In genomic region chr22:24105661-24106060, GRCh38 we compare ENCODE assay signal across 17 cellular contexts.
DNase-seq lines count a peak whose midpoint lies in the region; ATAC-seq and TF ChIP-seq lines count a peak whose summit lies in the region.
"Had no signal": no experiment of that assay in that cellular context is flagged by ENCODE, and none has a peak within 500 bp of the region (broad histone marks: within the 10 kb centered on the region; RNA-seq: fewer than 3 reads in every experiment).

No MANE protein-coding gene starts in this region.

- intact Hi-C loops in left ventricle myocardium inferior (cut with micrococcal nuclease) = no loop called here
- intact Hi-C loops in Right ventricle myocardium inferior (cut with DNase I) = loop anchor here (5.0 to 10.0 kb wide), 2 partner anchors 52 to 101 kb away; partner anchors contain the start of gene GSTT4
- intact Hi-C loops in ascending aorta (cut with DNase I) = loop anchor here (2.0 to 10.0 kb wide), 2 partner anchors 41 to 139 kb away; partner anchors contain the start of gene GGT5
- intact Hi-C loops in transverse colon (cut with DNase I; ENCODE audit: low total_unique reads) = no loop called here

- DNase-seq in left ventricle myocardium inferior (no peak), Right ventricle myocardium inferior (ENCODE audit: missing footprints) (no peak), ascending aorta (ENCODE audit: low spot score in 2 of 2) (no peak), transverse colon (no peak), NCI-H2081 (lab: John Stamatoyannopoulos, UW) (no peak), AG20443 (ENCODE audit: low spot score) (no peak)
- no peak for DNase-seq in stimulated activated naive B cell treated with anti-CD40 and anti-IgM and Interleukin-4, amounts not matched to agents 10 μg/mL and 1 μg/mL and 100 μg/mL, for 72 hours
- DNase-seq: activated gamma-delta T cell; dermis blood vessel endothelial cell; H9; immature natural killer cell; NCI-H1048; NCI-H2107; NCI-H526 treated with DMSO at 0.1 percent for 48 hours; stimulated activated naive CD4-positive, alpha-beta T cell had no signal

- H3K9me3 Mint-ChIP-seq in stimulated activated naive B cell treated with anti-CD40 and anti-IgM and Interleukin-4, amounts not matched to agents 10 μg/mL and 1 μg/mL and 100 μg/mL, for 72 hours = no peaks in the 10 kb centered on the region
- H3K9me3 Mint-ChIP-seq: immature natural killer cell, neural progenitor cell had no signal

- H3K36me3 Mint-ChIP-seq in stimulated activated naive B cell treated with anti-CD40 and anti-IgM and Interleukin-4, amounts not matched to agents 10 μg/mL and 1 μg/mL and 100 μg/mL, for 72 hours = peaks cover 29 to 36% of the 10 kb centered on the region in 2 donors

- H3K36me3 ChIP-seq in left ventricle myocardium inferior (peaks cover 25% of the 10 kb centered on the region), ascending aorta (peaks cover 6 to 10% of the 10 kb centered on the region in 2 donors), muscle layer of duodenum (ENCODE audit: control insufficient read depth in 1 of 2, insufficient read depth in 2 of 2, low read length in 2 of 2) (peaks cover 9 to 17% of the 10 kb centered on the region in 2 donors), transverse colon (peaks cover 0 to 7% (median 3%) of the 10 kb centered on the region in 4 donors)
- H3K36me3 ChIP-seq: neural progenitor cell had no signal

- in situ Hi-C loops in transverse colon (cut with MboI; ENCODE audit: low pct_ligation_motif_present in 1 of 4, low pct_unique_long_range_greater_than_20kb in 1 of 4, low sequenced_read_pairs in 3 of 4) = loop anchor here in 1 of 4 donors (10.0 kb wide), 1 partner anchor 69 kb away; no protein-coding TSS in a partner anchor

- H3K4me1 ChIP-seq in left ventricle myocardium inferior (peaks cover 73% of the 10 kb centered on the region), ascending aorta (peaks cover 14 to 17% of the 10 kb centered on the region in 2 donors), muscle layer of duodenum (ENCODE audit: control insufficient read depth in 1 of 2, insufficient read depth in 2 of 2, low read length in 2 of 2) (peaks cover 12 to 36% of the 10 kb centered on the region in 2 donors), transverse colon (peaks cover 6 to 26% (median 16%) of the 10 kb centered on the region in 4 donors)

- peaks cover 14 to 18% of the 10 kb centered on the region in 2 donors for H3K4me1 Mint-ChIP-seq in stimulated activated naive B cell treated with anti-CD40 and anti-IgM and Interleukin-4, amounts not matched to agents 10 μg/mL and 1 μg/mL and 100 μg/mL, for 72 hours
- H3K4me1 Mint-ChIP-seq: immature natural killer cell had no signal

- TF ChIP-seq CTCF in left ventricle myocardium inferior (IDR thresholded peaks at IDR 0.05; ENCODE audit: borderline replicate concordance) (no peak), ascending aorta (IDR thresholded peaks at IDR 0.05) (no peak), transverse colon (IDR thresholded peaks at IDR 0.05) (no peak)

- no peaks in the 10 kb centered on the region for H3K9me3 ChIP-seq in left ventricle myocardium inferior (replicated peaks)
- no peaks in the 10 kb centered on the region for H3K9me3 ChIP-seq in ascending aorta
- no peaks in the 10 kb centered on the region for H3K9me3 ChIP-seq in muscle layer of duodenum (ENCODE audit: control insufficient read depth in 1 of 2, low read length in 2 of 2)
- no peaks in the 10 kb centered on the region for H3K9me3 ChIP-seq in transverse colon

- WGBS in transverse colon (ENCODE audit: low coverage in 1 of 2), 2 donors = 96% methylated on average over 2 of the region's 2 CpGs; no CpG with 5 or more reads in 1 of the 2 donors

- no peak for ATAC-seq in Right ventricle myocardium inferior
- ATAC-seq in stimulated activated naive B cell treated with anti-CD40 and anti-IgM and Interleukin-4, amounts not matched to agents 10 μg/mL and 1 μg/mL and 100 μg/mL, for 72 hours (replicated peaks) = no peak

- no peaks in the 10 kb centered on the region for H3K27me3 Mint-ChIP-seq in stimulated activated naive B cell treated with anti-CD40 and anti-IgM and Interleukin-4, amounts not matched to agents 10 μg/mL and 1 μg/mL and 100 μg/mL, for 72 hours

- no peak overlapping the region for H3K27ac Mint-ChIP-seq in stimulated activated naive B cell treated with anti-CD40 and anti-IgM and Interleukin-4, amounts not matched to agents 10 μg/mL and 1 μg/mL and 100 μg/mL, for 72 hours

- H3K27ac ChIP-seq in left ventricle myocardium inferior (replicated peaks) = peak overlapping the region; percentile 63
- peak overlapping the region; percentile 76 to 83 for H3K27ac ChIP-seq in ascending aorta
- peak overlapping the region; percentile 6 for H3K27ac ChIP-seq in muscle layer of duodenum (ENCODE audit: low read length)
- peak overlapping the region; percentile 54 to 69 (median 63) for H3K27ac ChIP-seq in transverse colon
- H3K27ac ChIP-seq: neural progenitor cell had no signal

- H3K27me3 ChIP-seq in left ventricle myocardium inferior (ENCODE audit: low read depth) = no peaks in the 10 kb centered on the region
- no peaks in the 10 kb centered on the region for H3K27me3 ChIP-seq in ascending aorta
- no peaks in the 10 kb centered on the region for H3K27me3 ChIP-seq in muscle layer of duodenum (ENCODE audit: low read depth, low read length)
- H3K27me3 ChIP-seq in transverse colon = no peaks in the 10 kb centered on the region
- H3K27me3 ChIP-seq: neural progenitor cell had no signal

- TF ChIP-seq EP300 in transverse colon (IDR thresholded peaks at IDR 0.05; ENCODE audit: low read depth) = no peak

- H3K4me3 ChIP-seq in left ventricle myocardium inferior = no peak overlapping the region
- no peak overlapping the region for H3K4me3 ChIP-seq in ascending aorta
- no peak overlapping the region for H3K4me3 ChIP-seq in muscle layer of duodenum (ENCODE audit: low read depth in 1 of 2, low read length in 2 of 2)
- no peak overlapping the region for H3K4me3 ChIP-seq in transverse colon
- H3K4me3 ChIP-seq: neural progenitor cell had no signal

- no peak for TF ChIP-seq POLR2A in transverse colon (IDR thresholded peaks at IDR 0.05)

- no peak overlapping the region for H3K4me3 Mint-ChIP-seq in stimulated activated naive B cell treated with anti-CD40 and anti-IgM and Interleukin-4, amounts not matched to agents 10 μg/mL and 1 μg/mL and 100 μg/mL, for 72 hours
- H3K4me3 Mint-ChIP-seq: H9, immature natural killer cell, neural progenitor cell had no signal

Comparison
In these comparisons a context has a peak if more than half of its experiments do, and no peak if none do; other contexts are left out.
1. intact Hi-C loops: an anchor here in Right ventricle myocardium inferior (5.0 to 10.0 kb wide) and ascending aorta (2.0 to 10.0 kb wide); none called in left ventricle myocardium inferior and transverse colon.
2. H3K27ac ChIP-seq: peak in every context shown above with its lines; median percentile 80 in ascending aorta; 63 in left ventricle myocardium inferior; 63 in transverse colon; 6 in muscle layer of duodenum.